Comparison of ENCODE assay signal across 9 cellular contexts in genomic region chr15:85706779-85707518, GRCh38.
DNase-seq lines count a peak whose midpoint lies in the region; ATAC-seq and TF ChIP-seq lines count a peak whose summit lies in the region.
"Had no signal": no experiment of that assay in that cellular context is flagged by ENCODE, and none has a peak within 500 bp of the region (broad histone marks: within the 10 kb centered on the region; RNA-seq: fewer than 3 reads in every experiment).

No MANE protein-coding gene starts in this region.

- H3K27me3 ChIP-seq in brain microvascular endothelial cell (replicated peaks) = no peaks in the 10 kb centered on the region
- no peaks in the 10 kb centered on the region for H3K27me3 ChIP-seq in mucosa of rectum (ENCODE audit: control insufficient read depth in 2 of 2, insufficient read depth in 2 of 2, low read length in 2 of 2)

- no peaks in the 10 kb centered on the region for H3K9me3 ChIP-seq in mucosa of rectum (ENCODE audit: control insufficient read depth in 2 of 2, low read length in 2 of 2)

- peak overlapping the region; percentile 34 to 57 for H3K9ac ChIP-seq in mucosa of rectum (ENCODE audit: low read depth in 1 of 2, low read length in 2 of 2)

- H3K4me1 ChIP-seq in mucosa of rectum (ENCODE audit: control insufficient read depth in 2 of 2, insufficient read depth in 2 of 2, low read length in 2 of 2) = peaks cover 20 to 30% of the 10 kb centered on the region in 2 donors

- in situ Hi-C loops in brain microvascular endothelial cell (cut with HindIII; ENCODE audit: low pct_ligation_motif_present, low sequenced_read_pairs) = no loop called here

- H3K27ac ChIP-seq in brain microvascular endothelial cell (peak overlapping the region; percentile 84), mucosa of rectum (ENCODE audit: low read depth in 2 of 2, low read length in 2 of 2) (peak overlapping the region; percentile 79 to 81)
- H3K27ac ChIP-seq: epithelial cell of prostate had no signal

- H3K36me3 ChIP-seq in brain microvascular endothelial cell (replicated peaks) = peaks cover 9% of the 10 kb centered on the region
- H3K36me3 ChIP-seq in mucosa of rectum (ENCODE audit: control insufficient read depth in 2 of 2, insufficient read depth in 2 of 2, low read length in 2 of 2) = peaks cover 22 to 36% of the 10 kb centered on the region in 2 donors

- TF ChIP-seq CTCF in brain microvascular endothelial cell (IDR thresholded peaks at IDR 0.05; ENCODE audit: low read depth, low read length, missing control alignments) = no peak

- ATAC-seq in GM21381 (IDR thresholded peaks at IDR 0.05; ENCODE audit: unreplicated experiment) = peak; percentile 29
- no peak for ATAC-seq in HG03280 (IDR thresholded peaks at IDR 0.05; ENCODE audit: unreplicated experiment)

- intact Hi-C loops in posterior vena cava (cut with DNase I) = no loop called here

- peak; percentile 12 for DNase-seq in AG08396 (ENCODE audit: low spot score)
- peak; percentile 34 for DNase-seq in RPMI7951 (ENCODE audit: low read depth)
- peak; percentile 69 for DNase-seq in brain microvascular endothelial cell
- DNase-seq in H4 (ENCODE audit: low spot score) = no peak
- no peak for DNase-seq in posterior vena cava (ENCODE audit: low spot score)

- H3K4me3 ChIP-seq in brain microvascular endothelial cell (ENCODE audit: low read depth, low read length) (no peak overlapping the region), mucosa of rectum (ENCODE audit: low read length in 2 of 2) (peak overlapping the region; percentile 25 to 53)

Comparison
In these comparisons a context has a peak if more than half of its experiments do, and no peak if none do; other contexts are left out.
1. DNase-seq: peak in AG08396 (single experiment), RPMI7951 (single experiment) and brain microvascular endothelial cell (single experiment); none in H4 (single experiment) and posterior vena cava (single experiment).